Comparison of ENCODE assay signal across 8 cellular contexts in genomic region chr3:43759297-43759782, GRCh38.
DNase-seq lines count a peak whose midpoint lies in the region; TF ChIP-seq lines count a peak whose summit lies in the region.

No MANE protein-coding gene starts in this region.

- TF ChIP-seq CTCF in AG09309 (IDR thresholded peaks at IDR 0.05; ENCODE audit: control insufficient read depth, insufficient read depth, low read depth, low read length, missing control alignments), result peak; percentile 45

- no peak overlapping the region for H3K4me3 ChIP-seq in AG09309 (ENCODE audit: control insufficient read depth, low read depth, low read length)

- DNase-seq in AG09309 (ENCODE audit: low read depth) (no peak), HCEC 1CT (peak; percentile 83), amniotic epithelial cell (ENCODE audit: low read depth) (peak; percentile 56), kidney tubule cell (ENCODE audit: low spot score) (peak; percentile 100), HuH-7.5 (ENCODE audit: low spot score) (no peak), SKM-1 treated with dmso at 0.1 percent for 144 hours (lab: John Stamatoyannopoulos, UW; ENCODE audit: unreplicated experiment) (no peak), COR-L47 (lab: John Stamatoyannopoulos, UW) (no peak)
- DNase-seq in activated naive CD4-positive, alpha-beta T cell (lab: John Stamatoyannopoulos, UW), result no peak

Comparison
In these comparisons a context has a peak if more than half of its experiments do, and no peak if none do; other contexts are left out.
1. DNase-seq: peak in HCEC 1CT (single experiment), amniotic epithelial cell (single experiment) and kidney tubule cell (single experiment); none in AG09309 (single experiment), HuH-7.5 (single experiment), SKM-1 treated with dmso at 0.1 percent for 144 hours (single experiment), activated naive CD4-positive, alpha-beta T cell (0 of 4) and COR-L47 (single experiment).